33 cellular contexts compared by ENCODE assay signal in genomic region chr7:96649981-96650380, GRCh38. TPM values are rescaled to one million over a fixed set of nuclear protein-coding genes. Genes with fewer than 3 reads are reported as not detected.
DNase-seq lines count a peak whose midpoint lies in the region; ATAC-seq and TF ChIP-seq lines count a peak whose summit lies in the region.
"Had no signal": no experiment of that assay in that cellular context is flagged by ENCODE, and none has a peak within 500 bp of the region (broad histone marks: within the 10 kb centered on the region; RNA-seq: fewer than 3 reads in every experiment).

No MANE protein-coding gene starts in this region.

- H3K4me3 Mint-ChIP-seq in activated T-cell treated with anti-CD3 and anti-CD28 coated beads, Interleukin-2, amount 50 U/mL, for 72 hours: no peak overlapping the region
- H3K4me3 Mint-ChIP-seq: activated B cell treated with CpG ODN at 0.5 μM for 24 hours; activated CD8-positive, alpha-beta memory T cell treated with anti-CD3 and anti-CD28 coated beads, Interleukin-2, amount 10 ng/mL, durations not matched to agents 7 days and 5 days; CD8-positive, alpha-beta memory T cell; immature natural killer cell; memory B cell; stimulated activated naive B cell treated with anti-CD40 and anti-IgM and Interleukin-4, amounts not matched to agents 10 μg/mL and 1 μg/mL and 100 μg/mL, for 72 hours had no signal

- H3K36me3 Mint-ChIP-seq in activated T-cell treated with anti-CD3 and anti-CD28 coated beads, Interleukin-2, amount 50 U/mL, for 72 hours (ENCODE audit: insufficient read depth in 2 of 2): no peaks in the 10 kb centered on the region
- H3K36me3 Mint-ChIP-seq: activated CD8-positive, alpha-beta memory T cell treated with anti-CD3 and anti-CD28 coated beads, Interleukin-2, amount 10 ng/mL, durations not matched to agents 7 days and 5 days had no signal

- H3K4me1 Mint-ChIP-seq in activated T-cell treated with anti-CD3 and anti-CD28 coated beads, Interleukin-2, amount 50 U/mL, for 72 hours (ENCODE audit: low read depth): no peaks in the 10 kb centered on the region
- H3K4me1 Mint-ChIP-seq: activated B cell treated with CpG ODN at 0.5 μM for 24 hours; activated CD8-positive, alpha-beta memory T cell treated with anti-CD3 and anti-CD28 coated beads, Interleukin-2, amount 10 ng/mL, durations not matched to agents 7 days and 5 days; CD8-positive, alpha-beta memory T cell; immature natural killer cell; memory B cell; stimulated activated naive B cell treated with anti-CD40 and anti-IgM and Interleukin-4, amounts not matched to agents 10 μg/mL and 1 μg/mL and 100 μg/mL, for 72 hours had no signal

- H3K9me3 Mint-ChIP-seq in activated T-cell treated with anti-CD3 and anti-CD28 coated beads, Interleukin-2, amount 50 U/mL, for 72 hours: peaks cover 0 to 2% of the 10 kb centered on the region in 2 donors
- H3K9me3 Mint-ChIP-seq: stimulated activated naive B cell treated with anti-CD40 and anti-IgM and Interleukin-4, amounts not matched to agents 10 μg/mL and 1 μg/mL and 100 μg/mL, for 72 hours had no signal

- H3K4me3 ChIP-seq in AG10803 (ENCODE audit: low read length) (no peak overlapping the region), epithelial cell of esophagus (ENCODE audit: low read length) (no peak overlapping the region)
- H3K4me3 ChIP-seq: cardiac muscle cell, K562, prostate gland, suprapubic skin had no signal

- ATAC-seq in activated T-cell treated with anti-CD3 and anti-CD28 coated beads, Interleukin-2, amount 50 U/mL, for 72 hours (replicated peaks in 1 of 2): no peak
- ATAC-seq in HG02642 (IDR thresholded peaks at IDR 0.05; ENCODE audit: poor library complexity, unreplicated experiment): no peak
- ATAC-seq: activated CD8-positive, alpha-beta memory T cell treated with anti-CD3 and anti-CD28 coated beads, Interleukin-2, amount 10 ng/mL, durations not matched to agents 7 days and 5 days; K562; left colon; sciatic nerve; stimulated activated naive B cell treated with anti-CD40 and anti-IgM and Interleukin-4, amounts not matched to agents 10 μg/mL and 1 μg/mL and 100 μg/mL, for 72 hours had no signal

- no peaks in the 10 kb centered on the region for H3K27me3 Mint-ChIP-seq in activated T-cell treated with anti-CD3 and anti-CD28 coated beads, Interleukin-2, amount 50 U/mL, for 72 hours (ENCODE audit: low read depth)
- H3K27me3 Mint-ChIP-seq: activated B cell treated with CpG ODN at 0.5 μM for 24 hours; activated CD8-positive, alpha-beta memory T cell treated with anti-CD3 and anti-CD28 coated beads, Interleukin-2, amount 10 ng/mL, durations not matched to agents 7 days and 5 days; memory B cell; stimulated activated naive B cell treated with anti-CD40 and anti-IgM and Interleukin-4, amounts not matched to agents 10 μg/mL and 1 μg/mL and 100 μg/mL, for 72 hours had no signal

- H3K27ac Mint-ChIP-seq in activated T-cell treated with anti-CD3 and anti-CD28 coated beads, Interleukin-2, amount 50 U/mL, for 72 hours: no peak overlapping the region
- H3K27ac Mint-ChIP-seq: activated B cell treated with CpG ODN at 0.5 μM for 24 hours; activated CD8-positive, alpha-beta memory T cell treated with anti-CD3 and anti-CD28 coated beads, Interleukin-2, amount 10 ng/mL, durations not matched to agents 7 days and 5 days; CD8-positive, alpha-beta memory T cell; immature natural killer cell; memory B cell; stimulated activated naive B cell treated with anti-CD40 and anti-IgM and Interleukin-4, amounts not matched to agents 10 μg/mL and 1 μg/mL and 100 μg/mL, for 72 hours had no signal

- peak; percentile 21 for DNase-seq in AG10803 (ENCODE audit: low read depth)
- peak; percentile 63 for DNase-seq in LHCN-M2 (ENCODE audit: low read depth)
- peak; percentile 1 for DNase-seq in epithelial cell of esophagus (ENCODE audit: low read depth)
- DNase-seq in myocyte (ENCODE audit: low read depth): peak; percentile 52
- no peak for DNase-seq in NCI-H345 (lab: John Stamatoyannopoulos, UW)
- DNase-seq in activated T-cell treated with anti-CD3 and anti-CD28 coated beads, Interleukin-2, amount 50 U/mL, for 72 hours: no peak
- DNase-seq in NCI-H1930 (lab: John Stamatoyannopoulos, UW): no peak
- DNase-seq: activated B cell treated with CpG ODN at 0.5 μM for 24 hours; activated CD8-positive, alpha-beta memory T cell treated with anti-CD3 and anti-CD28 coated beads, Interleukin-2, amount 10 ng/mL, durations not matched to agents 7 days and 5 days; activated naive CD4-positive, alpha-beta T cell treated with Interleukin-2 at 50 U/mL for 16 hours; activated T-cell treated with anti-CD3 and anti-CD28 coated beads, Interleukin-2, amount 50 U/mL, for 48 hours; AML-193; amygdala; CD8-positive, alpha-beta memory T cell; dermis blood vessel endothelial cell; foreskin fibroblast; hypothalamus; immature natural killer cell; left colon; NCI-H1436; NCI-H2107; NCI-H446; NCI-H82; stimulated activated CD4-positive, alpha-beta T cell treated with anti-CD3 and anti-CD28 coated beads, Interleukin-15, amount 100 ng/mL, for 24 hours; stimulated activated naive B cell treated with anti-CD40 and anti-IgM and Interleukin-4, amounts not matched to agents 10 μg/mL and 1 μg/mL and 100 μg/mL, for 72 hours; T-helper 1 cell had no signal

- TF ChIP-seq CTCF in AG10803 (conservative IDR thresholded peaks at IDR 0.05; ENCODE audit: low read length) (no peak), epithelial cell of esophagus (IDR thresholded peaks at IDR 0.05; ENCODE audit: insufficient read depth, low read depth, low read length, missing control alignments) (no peak)

RNA-seq across cellular contexts. Expression of gene SEM1, which starts 59.7 kb away (rescaled TPM):
- total RNA-seq in LHCN-M2 (2014; rRNA removed) (19.6 and 39.0 TPM in 2 replicates), myocyte (17.2 and 59.0 TPM in 2 replicates)
- 526 TPM for polyA plus RNA-seq in LHCN-M2 (2012)
- 300 TPM for polyA plus RNA-seq in myocyte (2012)
- 10 to 100 TPM; 22.8 to 31.1 TPM for total RNA-seq in activated T-cell treated with anti-CD3 and anti-CD28 coated beads, Interleukin-2, amount 50 U/mL, for 72 hours

Comparison
In these comparisons a context has a peak if more than half of its experiments do, and no peak if none do; other contexts are left out.
1. DNase-seq: peak in AG10803 (single experiment), LHCN-M2 (single experiment), epithelial cell of esophagus (single experiment) and myocyte (single experiment); none in NCI-H345 (single experiment), activated T-cell treated with anti-CD3 and anti-CD28 coated beads, Interleukin-2, amount 50 U/mL, for 72 hours (0 of 2) and NCI-H1930 (0 of 2).